ENCODE assay signal across 1 cellular context in genomic region chr14:75141967-75142366, GRCh38.
TF ChIP-seq lines count a peak whose summit lies in the region.

No MANE protein-coding gene starts in this region.

TF ChIP-seq in HepG2, 621 proteins besides CTCF, POLR2A, EP300 and RAD21:
- TF ChIP-seq HMGA1 (CRISPR knock-in tag; conservative IDR thresholded peaks at IDR 0.05) (no peak), STAG1 (CRISPR knock-in tag; IDR thresholded peaks at IDR 0.05) (peak; percentile 72), SAP130 (CRISPR knock-in tag; IDR thresholded peaks at IDR 0.05; ENCODE audit: low read depth) (0 out of 2 replicates have a peak, but pooled peaks have one; percentile 12), SMC3 (IDR thresholded peaks at IDR 0.05; ENCODE audit: low read length) (peak; percentile 53; the same call in 1 of the 2 replicates)
- TF ChIP-seq, protein P1, sequence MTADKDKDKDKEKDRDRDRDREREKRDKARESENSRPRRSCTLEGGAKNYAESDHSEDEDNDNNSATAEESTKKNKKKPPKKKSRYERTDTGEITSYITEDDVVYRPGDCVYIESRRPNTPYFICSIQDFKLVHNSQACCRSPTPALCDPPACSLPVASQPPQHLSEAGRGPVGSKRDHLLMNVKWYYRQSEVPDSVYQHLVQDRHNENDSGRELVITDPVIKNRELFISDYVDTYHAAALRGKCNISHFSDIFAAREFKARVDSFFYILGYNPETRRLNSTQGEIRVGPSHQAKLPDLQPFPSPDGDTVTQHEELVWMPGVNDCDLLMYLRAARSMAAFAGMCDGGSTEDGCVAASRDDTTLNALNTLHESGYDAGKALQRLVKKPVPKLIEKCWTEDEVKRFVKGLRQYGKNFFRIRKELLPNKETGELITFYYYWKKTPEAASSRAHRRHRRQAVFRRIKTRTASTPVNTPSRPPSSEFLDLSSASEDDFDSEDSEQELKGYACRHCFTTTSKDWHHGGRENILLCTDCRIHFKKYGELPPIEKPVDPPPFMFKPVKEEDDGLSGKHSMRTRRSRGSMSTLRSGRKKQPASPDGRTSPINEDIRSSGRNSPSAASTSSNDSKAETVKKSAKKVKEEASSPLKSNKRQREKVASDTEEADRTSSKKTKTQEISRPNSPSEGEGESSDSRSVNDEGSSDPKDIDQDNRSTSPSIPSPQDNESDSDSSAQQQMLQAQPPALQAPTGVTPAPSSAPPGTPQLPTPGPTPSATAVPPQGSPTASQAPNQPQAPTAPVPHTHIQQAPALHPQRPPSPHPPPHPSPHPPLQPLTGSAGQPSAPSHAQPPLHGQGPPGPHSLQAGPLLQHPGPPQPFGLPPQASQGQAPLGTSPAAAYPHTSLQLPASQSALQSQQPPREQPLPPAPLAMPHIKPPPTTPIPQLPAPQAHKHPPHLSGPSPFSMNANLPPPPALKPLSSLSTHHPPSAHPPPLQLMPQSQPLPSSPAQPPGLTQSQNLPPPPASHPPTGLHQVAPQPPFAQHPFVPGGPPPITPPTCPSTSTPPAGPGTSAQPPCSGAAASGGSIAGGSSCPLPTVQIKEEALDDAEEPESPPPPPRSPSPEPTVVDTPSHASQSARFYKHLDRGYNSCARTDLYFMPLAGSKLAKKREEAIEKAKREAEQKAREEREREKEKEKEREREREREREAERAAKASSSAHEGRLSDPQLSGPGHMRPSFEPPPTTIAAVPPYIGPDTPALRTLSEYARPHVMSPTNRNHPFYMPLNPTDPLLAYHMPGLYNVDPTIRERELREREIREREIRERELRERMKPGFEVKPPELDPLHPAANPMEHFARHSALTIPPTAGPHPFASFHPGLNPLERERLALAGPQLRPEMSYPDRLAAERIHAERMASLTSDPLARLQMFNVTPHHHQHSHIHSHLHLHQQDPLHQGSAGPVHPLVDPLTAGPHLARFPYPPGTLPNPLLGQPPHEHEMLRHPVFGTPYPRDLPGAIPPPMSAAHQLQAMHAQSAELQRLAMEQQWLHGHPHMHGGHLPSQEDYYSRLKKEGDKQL (CRISPR knock-in tag; IDR thresholded peaks at IDR 0.05; ENCODE audit: low read depth), result no peak
